Comparison of ENCODE assay signal across 31 cellular contexts in the genomic region with DNA sequence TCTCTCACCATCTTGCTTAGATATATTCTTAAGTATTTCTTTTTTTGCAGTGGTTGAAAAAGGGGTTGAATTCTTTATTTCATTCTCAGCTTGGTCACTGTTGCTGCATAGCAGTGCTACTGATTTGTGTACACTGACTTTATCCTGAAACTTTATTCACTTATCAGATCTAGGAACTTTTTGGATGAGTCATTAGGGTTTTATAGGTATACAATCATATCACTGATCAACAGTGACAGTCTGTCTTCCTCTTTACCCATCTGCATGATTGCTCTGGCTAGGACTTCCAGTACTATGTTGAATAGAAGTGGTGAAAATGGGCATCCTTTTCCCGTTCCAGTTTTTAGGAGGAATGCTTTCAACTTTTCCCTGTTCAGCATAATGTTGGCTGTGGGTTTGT. TPM values are rescaled to one million over a fixed set of nuclear protein-coding genes. Genes with fewer than 3 reads are reported as not detected.
"Had no signal": no experiment of that assay in that cellular context is flagged by ENCODE, and none has a peak within 500 bp of the region (broad histone marks: within the 10 kb centered on the region; RNA-seq: fewer than 3 reads in every experiment).

No MANE protein-coding gene starts in this region.

- H3K27me3 ChIP-seq: brain microvascular endothelial cell, cardiac muscle cell had no signal

- H3K36me3 Mint-ChIP-seq: activated naive CD8-positive, alpha-beta T cell treated with anti-CD3 and anti-CD28 coated beads for 36 hours had no signal

- H2AFZ ChIP-seq: PC-9 had no signal

- H3K4me2 ChIP-seq: PC-9 had no signal

- H3K27ac ChIP-seq: brain microvascular endothelial cell, cardiac muscle cell, PC-9, WERI-Rb-1 had no signal

- H3K27ac Mint-ChIP-seq: activated CD4-positive, alpha-beta memory T cell treated with anti-CD3 and anti-CD28 coated beads, Interleukin-2, amount 10 ng/mL, durations not matched to agents 7 days and 5 days; activated naive CD8-positive, alpha-beta T cell treated with anti-CD3 and anti-CD28 coated beads for 36 hours had no signal

- H3K36me3 ChIP-seq: brain microvascular endothelial cell, cardiac muscle cell, WERI-Rb-1 had no signal

- H3K4me1 Mint-ChIP-seq: activated naive CD8-positive, alpha-beta T cell treated with anti-CD3 and anti-CD28 coated beads for 36 hours; central memory CD8-positive, alpha-beta T cell had no signal

- H3K4me3 Mint-ChIP-seq: activated CD4-positive, alpha-beta memory T cell treated with anti-CD3 and anti-CD28 coated beads, Interleukin-2, amount 10 ng/mL, durations not matched to agents 7 days and 5 days; activated naive CD8-positive, alpha-beta T cell treated with anti-CD3 and anti-CD28 coated beads for 36 hours; activated T-cell treated with anti-CD3 and anti-CD28 coated beads, Interleukin-2, amount 50 U/mL, for 4 hours; central memory CD8-positive, alpha-beta T cell had no signal

- DNase-seq: activated CD4-positive, alpha-beta memory T cell treated with anti-CD3 and anti-CD28 coated beads, Interleukin-2, amount 10 ng/mL, durations not matched to agents 7 days and 5 days; activated CD4-positive, alpha-beta T cell treated with anti-CD3 and anti-CD28 coated beads for 1 hour; activated CD4-positive, alpha-beta T cell treated with anti-CD3 and anti-CD28 coated beads for 48 hours; activated CD4-positive, CD25-positive, alpha-beta regulatory T cell; activated effector memory CD4-positive, alpha-beta T cell treated with anti-CD3 and anti-CD28 coated beads, Interleukin-2, amount 50 U/mL, for 16 hours; activated naive CD4-positive, alpha-beta T cell; activated naive CD4-positive, alpha-beta T cell treated with anti-CD3 and anti-CD28 coated beads, Interleukin-2, amount 50 U/mL, for 16 hours; activated naive CD8-positive, alpha-beta T cell treated with anti-CD3 and anti-CD28 coated beads for 36 hours; activated T-cell treated with anti-CD3 and anti-CD28 coated beads, Interleukin-2, amount 50 U/mL, for 4 hours; amniotic stem cell; aorta; brain microvascular endothelial cell; Karpas-422; KBM-7; MM.1S; MV-4-11; NCI-H1092; NCI-H1436 treated with DMSO at 0.1 percent for 48 hours; NCI-H1694 treated with DMSO at 0.1 percent for 48 hours; NCI-H2029; NCI-H345; NCI-H524 treated with DMSO at 0.1 percent for 48 hours; Right ventricle myocardium superior; T1000; WERI-Rb-1 had no signal

- H3K4me3 ChIP-seq: cardiac muscle cell, PC-9 had no signal

- H3K9me3 Mint-ChIP-seq: activated CD4-positive, alpha-beta memory T cell treated with anti-CD3 and anti-CD28 coated beads, Interleukin-2, amount 10 ng/mL, durations not matched to agents 7 days and 5 days; activated naive CD8-positive, alpha-beta T cell treated with anti-CD3 and anti-CD28 coated beads for 36 hours; activated T-cell treated with anti-CD3 and anti-CD28 coated beads, Interleukin-2, amount 50 U/mL, for 4 hours; central memory CD8-positive, alpha-beta T cell had no signal

RNA-seq across cellular contexts. Expression of a gene that starts 6.5 kb away (rescaled TPM):
- total RNA-seq: activated CD4-positive, alpha-beta memory T cell treated with anti-CD3 and anti-CD28 coated beads, Interleukin-2, amount 10 ng/mL, durations not matched to agents 7 days and 5 days; activated naive CD8-positive, alpha-beta T cell treated with anti-CD3 and anti-CD28 coated beads for 36 hours; aorta; cardiac muscle cell; chondrocyte; PC-9; Right ventricle myocardium superior; T-helper 1 cell treated with Interleukin-12 subunit alpha and Interleukin-12 subunit beta and Interleukin-4 antibody, amounts not matched to agents 30 ng/mL and 1 ng/mL, for 36 hours; T-helper 2 cell treated with Interferon-gamma antibody and Interleukin-4, amounts not matched to agents 100 ng/mL and 5 ng/mL, for 36 hours had no signal
